Comparison of ENCODE assay signal across 22 cellular contexts in the genomic region with DNA sequence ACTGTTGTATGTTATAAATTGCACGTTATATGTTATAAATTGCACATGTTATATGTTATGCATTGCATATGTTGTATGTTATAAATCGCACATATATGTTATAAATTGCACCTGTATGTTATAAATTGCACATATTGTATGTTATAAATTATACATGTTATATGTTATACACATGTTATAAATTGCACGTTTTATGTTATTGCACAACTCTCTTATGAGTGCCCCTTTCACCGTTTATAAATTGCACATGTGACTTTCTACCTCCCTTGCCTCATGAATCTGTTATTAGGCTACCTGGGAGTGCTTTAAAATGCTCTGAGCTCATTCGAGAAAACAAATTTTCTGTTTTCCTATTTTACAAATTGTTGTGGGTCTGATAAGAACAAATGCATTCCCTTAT.
A peak's percentile ranks its signal among the peaks of the same experiment; 100 is the strongest.
DNase-seq lines count a peak whose midpoint lies in the region; ATAC-seq, FAIRE-seq and TF ChIP-seq lines count a peak whose summit lies in the region.
"Had no signal": no experiment of that assay in that cellular context is flagged by ENCODE, and none has a peak within 500 bp of the region (broad histone marks: within the 10 kb centered on the region; RNA-seq: fewer than 3 reads in every experiment).

No MANE protein-coding gene starts in this region.

- H3K9me1 ChIP-seq in IMR-90 (ENCODE audit: insufficient read depth, low read length), result no peaks in the 10 kb centered on the region

- no peak overlapping the region for H3K4me3 Mint-ChIP-seq in GM23338
- H3K4me3 Mint-ChIP-seq: CD4-positive, alpha-beta T cell; CD8-positive, alpha-beta T cell had no signal

- CTCF ChIA-PET in IMR-90 (lab: Yijun Ruan, JAX), result no interaction called here

- H2BK15ac ChIP-seq in IMR-90 (ENCODE audit: low read depth, low read length), result no peak overlapping the region

- no peak overlapping the region for H4K5ac ChIP-seq in IMR-90 (ENCODE audit: low read depth, low read length)

- H2AK5ac ChIP-seq in IMR-90 (ENCODE audit: low read depth, low read length), result no peak overlapping the region

- H3K56ac ChIP-seq in IMR-90 (ENCODE audit: extremely low read depth, insufficient read depth, low read length), result no peak overlapping the region

- H3K9me2 ChIP-seq in GM23338 (ENCODE audit: insufficient read depth), result no peaks in the 10 kb centered on the region

- H3K36me3 ChIP-seq in GM23338 (ENCODE audit: insufficient read depth), result no peaks in the 10 kb centered on the region
- no peaks in the 10 kb centered on the region for H3K36me3 ChIP-seq in IMR-90 (ENCODE audit: control insufficient read depth, insufficient read depth, low read length)
- no peaks in the 10 kb centered on the region for H3K36me3 ChIP-seq in Peyer's patch
- H3K36me3 ChIP-seq: BE2C, BLaER1 had no signal

- H3K36me3 Mint-ChIP-seq in GM23338 (ENCODE audit: low read depth), result no peaks in the 10 kb centered on the region; the same call in 2 of the 3 replicates
- H3K36me3 Mint-ChIP-seq: CD8-positive, alpha-beta T cell had no signal

- H4K20me1 ChIP-seq in GM23338 (replicated peaks; ENCODE audit: insufficient read depth), result no peaks in the 10 kb centered on the region
- H4K20me1 ChIP-seq in IMR-90 (ENCODE audit: insufficient read depth, low read length), result no peaks in the 10 kb centered on the region
- H4K20me1 ChIP-seq: BLaER1 had no signal

- no peak overlapping the region for H3K27ac Mint-ChIP-seq in GM23338
- H3K27ac Mint-ChIP-seq: CD4-positive, alpha-beta T cell; CD8-positive, alpha-beta T cell had no signal

- H2BK20ac ChIP-seq in IMR-90 (ENCODE audit: low read depth, low read length), result no peak overlapping the region

- no peak overlapping the region for H2AK9ac ChIP-seq in IMR-90 (replicated peaks; ENCODE audit: low read depth, low read length, poor library complexity)

- FAIRE-seq in colon (lab: Jason Lieb, UNC), result peak; percentile 21
- FAIRE-seq: A204.1, D721Med, G401.6, GM12891, GM19239 had no signal

- POLR2A ChIA-PET in IMR-90 (lab: Charles Lee; ENCODE audit: unreplicated experiment), result no interaction called here

- H3K14ac ChIP-seq in IMR-90 (replicated peaks; ENCODE audit: low read depth, low read length), result no peak overlapping the region

- no peak for DNase-seq in GM23338 (ENCODE audit: low spot score)
- DNase-seq in IMR-90, result no peak
- DNase-seq in C1 segment of cervical spinal cord (lab: John Stamatoyannopoulos, UW), result no peak
- no peak for DNase-seq in Peyer's patch
- DNase-seq: 8988T; ACHN; BE2C; Caco-2; Calu3; CD4-positive, alpha-beta T cell; CD8-positive, alpha-beta T cell; DMS79 treated with DMSO at 0.1 percent for 48 hours; GF-D8 had no signal

- H2AFZ ChIP-seq in GM23338 (peak overlapping the region; percentile 87; the same call in 1 of the 2 replicates), IMR-90 (replicated peaks; ENCODE audit: low read length, poor library complexity) (no peak overlapping the region)

- dilution Hi-C loops in IMR-90 (cut with HindIII; ENCODE audit: low sequenced_read_pairs, unreplicated experiment), result no loop called here

- no peak overlapping the region for H3K18ac ChIP-seq in IMR-90 (ENCODE audit: low read depth, low read length)

- H3K27me3 Mint-ChIP-seq in GM23338 (ENCODE audit: insufficient read depth, low read depth, poor library complexity), result peaks cover 9% of the 10 kb centered on the region

- no peak overlapping the region for H3K23ac ChIP-seq in IMR-90 (ENCODE audit: low read depth, low read length)

- no TSS peak for BruUV-seq in IMR-90 (replicated peaks; lab: Mats Ljungman, UMichigan)

- H3K4me1 Mint-ChIP-seq in GM23338, result peaks cover 27% of the 10 kb centered on the region

- no peak overlapping the region for H2BK120ac ChIP-seq in IMR-90 (ENCODE audit: low read depth, low read length)

- H3K4ac ChIP-seq in IMR-90 (ENCODE audit: low read depth, low read length), result no peak overlapping the region

- H3K4me3 ChIP-seq in GM23338 (no peak overlapping the region), IMR-90 (ENCODE audit: insufficient read depth, low read depth, low read length) (no peak overlapping the region), Peyer's patch (no peak overlapping the region)
- H3K4me3 ChIP-seq: BLaER1 had no signal

- no peak overlapping the region for H3K9ac ChIP-seq in IMR-90 (ENCODE audit: low read depth, low read length)
- H3K9ac ChIP-seq: BLaER1 had no signal

- peaks cover 8% of the 10 kb centered on the region for H3K9me3 Mint-ChIP-seq in GM23338
- H3K9me3 Mint-ChIP-seq: CD4-positive, alpha-beta T cell; CD8-positive, alpha-beta T cell had no signal

- intact Hi-C loops in IMR-90 (cut with micrococcal nuclease), result no loop called here

- ATAC-seq in GM23338 (no peak), IMR-90 (ENCODE audit: low read depth) (no peak), HG02870 (IDR thresholded peaks at IDR 0.05; ENCODE audit: unreplicated experiment) (no peak)
- ATAC-seq: CD8-positive, alpha-beta T cell had no signal

- H3K79me1 ChIP-seq in IMR-90 (ENCODE audit: low read depth in 1 of 2, low read length in 2 of 2), result no peaks in the 10 kb centered on the region

- no peak for TF ChIP-seq RAD21 in IMR-90 (IDR thresholded peaks at IDR 0.05; ENCODE audit: low read length)

- no peaks in the 10 kb centered on the region for H3F3A ChIP-seq in GM23338 (replicated peaks; ENCODE audit: low read depth)

- WGBS in IMR-90 (ENCODE audit: extremely low coverage in 2 of 2, insufficient read length in 1 of 2), 2 experiments, result no CpG with 5 or more reads among the region's 5 CpGs

- H3K27ac ChIP-seq in GM23338 (ENCODE audit: low read depth), result no peak overlapping the region
- no peak overlapping the region for H3K27ac ChIP-seq in IMR-90 (ENCODE audit: insufficient read depth, low read length)
- H3K27ac ChIP-seq in Peyer's patch, result no peak overlapping the region
- H3K27ac ChIP-seq: BLaER1, C4-2B had no signal

- H3K79me2 ChIP-seq in GM23338 (replicated peaks; ENCODE audit: insufficient read depth), result no peaks in the 10 kb centered on the region

- H3K9me3 ChIP-seq in IMR-90 (ENCODE audit: control insufficient read depth, insufficient read depth, low read length) (peaks cover 8% of the 10 kb centered on the region), Peyer's patch (no peaks in the 10 kb centered on the region)
- H3K9me3 ChIP-seq: BE2C, Caco-2 had no signal

- H4K8ac ChIP-seq in IMR-90 (ENCODE audit: low read depth in 2 of 2, low read length in 2 of 2), result no peak overlapping the region

- in situ Hi-C loops in IMR-90 (cut with MboI; ENCODE audit: low sequenced_read_pairs), result no loop called here

- TF ChIP-seq POLR2A in IMR-90 (IDR thresholded peaks at IDR 0.05; ENCODE audit: low read depth, low read length), result no peak
- TF ChIP-seq POLR2A in Peyer's patch (IDR thresholded peaks at IDR 0.05), result no peak

- no peaks in the 10 kb centered on the region for H3K27me3 ChIP-seq in GM23338 (ENCODE audit: insufficient read depth)
- H3K27me3 ChIP-seq in IMR-90 (ENCODE audit: control insufficient read depth, insufficient read depth, low read length), result peaks cover 4% of the 10 kb centered on the region; the same call in 1 of the 2 replicates
- no peaks in the 10 kb centered on the region for H3K27me3 ChIP-seq in Peyer's patch
- H3K27me3 ChIP-seq: BE2C, BLaER1 had no signal

- H3K4me2 ChIP-seq in GM23338 (no peak overlapping the region), IMR-90 (ENCODE audit: low read depth, low read length) (no peak overlapping the region)
- H3K4me2 ChIP-seq: BLaER1 had no signal

- TF ChIP-seq CTCF in GM23338 (conservative IDR thresholded peaks at IDR 0.05; ENCODE audit: low read depth in 2 of 2), result no peak
- TF ChIP-seq CTCF in IMR-90 (conservative IDR thresholded peaks at IDR 0.05; ENCODE audit: low read depth, low read length), result no peak
- no peak for TF ChIP-seq CTCF in Peyer's patch (IDR thresholded peaks at IDR 0.05)

- H4K91ac ChIP-seq in IMR-90 (ENCODE audit: insufficient read depth, low read depth, low read length), result no peak overlapping the region

- no peak overlapping the region for H2BK5ac ChIP-seq in IMR-90 (ENCODE audit: low read depth, low read length, poor library complexity, severe bottlenecking)

- H3K4me1 ChIP-seq in GM23338 (ENCODE audit: insufficient read depth) (peaks cover 27% of the 10 kb centered on the region), IMR-90 (ENCODE audit: control insufficient read depth, insufficient read depth, low read length) (no peaks in the 10 kb centered on the region), Peyer's patch (no peaks in the 10 kb centered on the region)
- H3K4me1 ChIP-seq: BLaER1, Caco-2 had no signal

TF ChIP-seq in GM23338, 12 proteins besides CTCF, POLR2A, EP300 and RAD21:
- no peak for TF ChIP-seq EZH2 (IDR thresholded peaks at IDR 0.05; ENCODE audit: low read depth, unreplicated experiment)
- TF ChIP-seq NANOG (IDR thresholded peaks at IDR 0.05; ENCODE audit: borderline replicate concordance), result no peak
- TF ChIP-seq STAT1 (IDR thresholded peaks at IDR 0.05; ENCODE audit: unreplicated experiment), result no peak
- no peak for TF ChIP-seq ZNF114 (CRISPR knock-in tag; IDR thresholded peaks at IDR 0.05)
- TF ChIP-seq, protein P1, sequence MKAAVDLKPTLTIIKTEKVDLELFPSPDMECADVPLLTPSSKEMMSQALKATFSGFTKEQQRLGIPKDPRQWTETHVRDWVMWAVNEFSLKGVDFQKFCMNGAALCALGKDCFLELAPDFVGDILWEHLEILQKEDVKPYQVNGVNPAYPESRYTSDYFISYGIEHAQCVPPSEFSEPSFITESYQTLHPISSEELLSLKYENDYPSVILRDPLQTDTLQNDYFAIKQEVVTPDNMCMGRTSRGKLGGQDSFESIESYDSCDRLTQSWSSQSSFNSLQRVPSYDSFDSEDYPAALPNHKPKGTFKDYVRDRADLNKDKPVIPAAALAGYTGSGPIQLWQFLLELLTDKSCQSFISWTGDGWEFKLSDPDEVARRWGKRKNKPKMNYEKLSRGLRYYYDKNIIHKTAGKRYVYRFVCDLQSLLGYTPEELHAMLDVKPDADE (IDR thresholded peaks at IDR 0.05), result no peak
- TF ChIP-seq ZNF331 (CRISPR knock-in tag; IDR thresholded peaks at IDR 0.05; ENCODE audit: low read depth), result no peak

TF ChIP-seq in IMR-90, 13 proteins besides CTCF, POLR2A, EP300 and RAD21:
- peak; percentile 56 for TF ChIP-seq CEBPB (IDR thresholded peaks at IDR 0.05; ENCODE audit: low read depth, low read length)
- no peak for TF ChIP-seq CHD1 (IDR thresholded peaks at IDR 0.05; ENCODE audit: low read depth, low read length)
- no peak for TF ChIP-seq RCOR1 (IDR thresholded peaks at IDR 0.05; ENCODE audit: insufficient replicate concordance, low read length)
